ENCODE assay signal across 10 cellular contexts in the genomic region with DNA sequence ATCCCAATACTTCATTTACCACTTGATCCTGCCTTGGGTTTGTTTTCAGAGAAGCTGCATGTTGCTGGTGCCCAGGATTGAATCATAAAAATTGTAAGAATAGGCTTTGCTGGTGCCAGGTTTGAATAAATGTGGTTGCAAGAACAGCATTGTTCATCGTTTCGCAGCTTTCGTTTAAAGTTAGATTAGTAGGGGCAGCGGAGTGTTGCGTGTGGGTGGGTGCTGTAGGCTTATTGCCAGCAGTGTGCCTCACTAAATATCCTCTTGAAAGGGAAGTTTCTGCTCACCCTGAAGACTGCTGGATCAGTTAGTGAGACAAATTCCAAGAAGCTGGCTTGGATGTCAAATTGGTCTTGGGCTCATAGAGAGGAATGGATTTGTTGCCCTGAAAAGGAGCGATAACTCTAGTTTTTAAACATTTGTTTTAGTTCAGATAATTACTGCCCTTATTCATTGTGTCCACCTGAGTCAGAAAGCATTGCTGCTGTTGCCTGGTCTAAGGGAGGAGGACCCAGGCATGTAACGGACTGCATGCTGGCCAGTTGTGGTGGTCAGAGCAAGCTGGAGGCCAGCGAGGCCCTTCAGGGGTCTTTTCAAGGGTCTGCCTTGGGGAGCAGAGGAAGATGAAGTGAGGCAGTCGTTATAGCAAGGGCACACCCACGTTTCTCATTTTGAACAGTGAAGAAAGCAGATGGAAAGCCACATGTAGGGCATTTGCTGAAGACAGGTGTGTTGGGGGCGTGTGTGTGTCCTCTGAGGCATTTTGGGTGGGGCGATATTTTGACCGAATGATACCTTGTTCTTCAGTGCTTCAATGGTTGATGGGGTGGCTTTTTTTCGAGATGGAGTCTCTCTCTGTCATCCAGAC. TPM values are rescaled to one million over a fixed set of nuclear protein-coding genes. Genes with fewer than 3 reads are reported as not detected.
DNase-seq lines count a peak whose midpoint lies in the region; ATAC-seq, FAIRE-seq and TF ChIP-seq lines count a peak whose summit lies in the region.
"Had no signal": no experiment of that assay in that cellular context is flagged by ENCODE, and none has a peak within 500 bp of the region (broad histone marks: within the 10 kb centered on the region; RNA-seq: fewer than 3 reads in every experiment).

No MANE protein-coding gene starts in this region.

- no peak overlapping the region for H2AFZ ChIP-seq in astrocyte (ENCODE audit: low read depth, low read length)

- H3K27me3 ChIP-seq in astrocyte (ENCODE audit: insufficient read depth, low read length), result no peaks in the 10 kb centered on the region

- peaks cover 2% of the 10 kb centered on the region for H3K36me3 Mint-ChIP-seq in IgD-negative memory B cell
- H3K36me3 Mint-ChIP-seq in astrocyte (ENCODE audit: low read depth, unreplicated experiment), result peaks cover 9% of the 10 kb centered on the region
- H3K36me3 Mint-ChIP-seq in natural killer cell treated with Interleukin-12 subunit alpha and Interleukin-12 subunit beta and Interleukin-15 and Interleukin-18, amount 100 ng/mL, for 72 hours, result no peaks in the 10 kb centered on the region

- H3K9ac ChIP-seq in astrocyte (ENCODE audit: low read length), result peak overlapping the region; percentile 15

- TF ChIP-seq CTCF in astrocyte (IDR thresholded peaks at IDR 0.05; ENCODE audit: insufficient read depth, low read depth, low read length), result no peak

- peaks cover 9% of the 10 kb centered on the region for H3K36me3 ChIP-seq in astrocyte (ENCODE audit: insufficient read depth, low read length)

- peaks cover 100% of the 10 kb centered on the region for H3K79me2 ChIP-seq in astrocyte (ENCODE audit: insufficient read depth, low read length)

- peaks cover 95% of the 10 kb centered on the region for H4K20me1 ChIP-seq in astrocyte (ENCODE audit: insufficient read depth, low read length)

- H3K27ac ChIP-seq in astrocyte (ENCODE audit: low read depth, low read length), result no peak overlapping the region

- H3K4me3 ChIP-seq in astrocyte (ENCODE audit: insufficient read depth, low read depth, low read length), result no peak overlapping the region

- DNase-seq in CD1c-positive myeloid dendritic cell (ENCODE audit: extremely low spot score), result peak; percentile 64
- DNase-seq in astrocyte (ENCODE audit: low read depth), result peak; percentile 76
- DNase-seq in natural killer cell treated with Interleukin-12 subunit alpha and Interleukin-12 subunit beta and Interleukin-15 and Interleukin-18, amount 100 ng/mL, for 72 hours (ENCODE audit: low spot score), result no peak
- DNase-seq in SHP77 treated with DMSO at 0.1 percent for 48 hours (lab: John Stamatoyannopoulos, UW), result no peak
- DNase-seq in OCI-M2 (lab: John Stamatoyannopoulos, UW; ENCODE audit: unreplicated experiment), result no peak
- DNase-seq in NK-92 (lab: John Stamatoyannopoulos, UW; ENCODE audit: unreplicated experiment), result no peak
- DNase-seq: NCI-H2081 had no signal

- ATAC-seq in natural killer cell treated with Interleukin-12 subunit alpha and Interleukin-12 subunit beta and Interleukin-15 and Interleukin-18, amount 100 ng/mL, for 72 hours, result no peak
- ATAC-seq in GM21447 (IDR thresholded peaks at IDR 0.05; ENCODE audit: unreplicated experiment), result no peak

- no peaks in the 10 kb centered on the region for H3K27me3 Mint-ChIP-seq in IgD-negative memory B cell
- H3K27me3 Mint-ChIP-seq in astrocyte (ENCODE audit: low read depth, unreplicated experiment), result no peaks in the 10 kb centered on the region
- H3K27me3 Mint-ChIP-seq in natural killer cell treated with Interleukin-12 subunit alpha and Interleukin-12 subunit beta and Interleukin-15 and Interleukin-18, amount 100 ng/mL, for 72 hours, result no peaks in the 10 kb centered on the region

- H3K4me1 ChIP-seq in astrocyte (ENCODE audit: insufficient read depth, low read length), result peaks cover 16% of the 10 kb centered on the region

- no peaks in the 10 kb centered on the region for H3K9me3 ChIP-seq in astrocyte (ENCODE audit: insufficient read depth, low read depth, low read length)

- H3K4me3 Mint-ChIP-seq in IgD-negative memory B cell (peak overlapping the region; percentile 60 to 86 (median 72)), astrocyte (ENCODE audit: unreplicated experiment) (peak overlapping the region; percentile 67)
- peak overlapping the region; percentile 30 for H3K4me3 Mint-ChIP-seq in natural killer cell treated with Interleukin-12 subunit alpha and Interleukin-12 subunit beta and Interleukin-15 and Interleukin-18, amount 100 ng/mL, for 72 hours

- peak overlapping the region; percentile 55 for H3K4me2 ChIP-seq in astrocyte (ENCODE audit: low read length)

- FAIRE-seq in astrocyte (lab: Jason Lieb, UNC), result no peak
- FAIRE-seq: G401.6 had no signal

- H3K27ac Mint-ChIP-seq in IgD-negative memory B cell, result peak overlapping the region; percentile 67 to 81 (median 73)
- no peak overlapping the region for H3K27ac Mint-ChIP-seq in astrocyte (ENCODE audit: unreplicated experiment)
- peak overlapping the region; percentile 37 to 73 for H3K27ac Mint-ChIP-seq in natural killer cell treated with Interleukin-12 subunit alpha and Interleukin-12 subunit beta and Interleukin-15 and Interleukin-18, amount 100 ng/mL, for 72 hours

- H3K4me1 Mint-ChIP-seq in IgD-negative memory B cell (peaks cover 23 to 48% (median 44%) of the 10 kb centered on the region in 3 donors), astrocyte (ENCODE audit: low read depth, unreplicated experiment) (peaks cover 18% of the 10 kb centered on the region)
- H3K4me1 Mint-ChIP-seq in natural killer cell treated with Interleukin-12 subunit alpha and Interleukin-12 subunit beta and Interleukin-15 and Interleukin-18, amount 100 ng/mL, for 72 hours (ENCODE audit: low read depth in 2 of 2), result peaks cover 23 to 25% of the 10 kb centered on the region in 2 donors

- H3K9me3 Mint-ChIP-seq in IgD-negative memory B cell (no peaks in the 10 kb centered on the region), astrocyte (ENCODE audit: unreplicated experiment) (no peaks in the 10 kb centered on the region)
- H3K9me3 Mint-ChIP-seq in natural killer cell treated with Interleukin-12 subunit alpha and Interleukin-12 subunit beta and Interleukin-15 and Interleukin-18, amount 100 ng/mL, for 72 hours, result no peaks in the 10 kb centered on the region

RNA-seq across cellular contexts. Expression of gene ILF3, which starts 8.5 kb away (rescaled TPM):
- polyA plus RNA-seq in IgD-negative memory B cell, result 106 TPM
- total RNA-seq in astrocyte, result 228 and 244 TPM in 2 replicates
- total RNA-seq in natural killer cell treated with Interleukin-12 subunit alpha and Interleukin-12 subunit beta and Interleukin-15 and Interleukin-18, amount 100 ng/mL, for 72 hours, result 100 to 1,000 TPM; 298 to 579 TPM

RNA-seq across cellular contexts. Expression of gene SLC44A2, which starts 37.3 kb away (rescaled TPM):
- polyA plus RNA-seq in IgD-negative memory B cell, result 332 TPM
- 91.6 and 94.5 TPM in 2 replicates for total RNA-seq in astrocyte
- 10 to 100 TPM; 63.9 to 67.9 TPM for total RNA-seq in natural killer cell treated with Interleukin-12 subunit alpha and Interleukin-12 subunit beta and Interleukin-15 and Interleukin-18, amount 100 ng/mL, for 72 hours

RNA-seq across cellular contexts. Expression of gene QTRT1, which starts 38.6 kb away (rescaled TPM):
- 53.5 TPM for polyA plus RNA-seq in IgD-negative memory B cell
- total RNA-seq in astrocyte, result 27.3 and 27.5 TPM in 2 replicates
- total RNA-seq in natural killer cell treated with Interleukin-12 subunit alpha and Interleukin-12 subunit beta and Interleukin-15 and Interleukin-18, amount 100 ng/mL, for 72 hours, result 100 to 1,000 TPM in 1 of 2 donors, 10 to 100 TPM in 1; 32.0 to 110 TPM

RNA-seq across cellular contexts. Expression of gene DNM2, which starts 55.3 kb away (rescaled TPM):
- polyA plus RNA-seq in IgD-negative memory B cell, result 109 TPM
- 129 TPM in 2 replicates for total RNA-seq in astrocyte
- total RNA-seq in natural killer cell treated with Interleukin-12 subunit alpha and Interleukin-12 subunit beta and Interleukin-15 and Interleukin-18, amount 100 ng/mL, for 72 hours, result 100 to 1,000 TPM; 403 to 422 TPM

Comparison
In these comparisons a context has a peak if more than half of its experiments do, and no peak if none do; other contexts are left out.
1. DNase-seq: peak in CD1c-positive myeloid dendritic cell (single experiment) and astrocyte (single experiment); none in natural killer cell treated with Interleukin-12 subunit alpha and Interleukin-12 subunit beta and Interleukin-15 and Interleukin-18, amount 100 ng/mL, for 72 hours (single experiment), SHP77 treated with DMSO at 0.1 percent for 48 hours (single experiment), OCI-M2 (single experiment) and NK-92 (single experiment).
2. Peak in every context shown above with its lines, with median percentiles within 50 percentile points of each other: H3K4me3 Mint-ChIP-seq.